ENCODE assay signal across 8 cellular contexts in the genomic region with DNA sequence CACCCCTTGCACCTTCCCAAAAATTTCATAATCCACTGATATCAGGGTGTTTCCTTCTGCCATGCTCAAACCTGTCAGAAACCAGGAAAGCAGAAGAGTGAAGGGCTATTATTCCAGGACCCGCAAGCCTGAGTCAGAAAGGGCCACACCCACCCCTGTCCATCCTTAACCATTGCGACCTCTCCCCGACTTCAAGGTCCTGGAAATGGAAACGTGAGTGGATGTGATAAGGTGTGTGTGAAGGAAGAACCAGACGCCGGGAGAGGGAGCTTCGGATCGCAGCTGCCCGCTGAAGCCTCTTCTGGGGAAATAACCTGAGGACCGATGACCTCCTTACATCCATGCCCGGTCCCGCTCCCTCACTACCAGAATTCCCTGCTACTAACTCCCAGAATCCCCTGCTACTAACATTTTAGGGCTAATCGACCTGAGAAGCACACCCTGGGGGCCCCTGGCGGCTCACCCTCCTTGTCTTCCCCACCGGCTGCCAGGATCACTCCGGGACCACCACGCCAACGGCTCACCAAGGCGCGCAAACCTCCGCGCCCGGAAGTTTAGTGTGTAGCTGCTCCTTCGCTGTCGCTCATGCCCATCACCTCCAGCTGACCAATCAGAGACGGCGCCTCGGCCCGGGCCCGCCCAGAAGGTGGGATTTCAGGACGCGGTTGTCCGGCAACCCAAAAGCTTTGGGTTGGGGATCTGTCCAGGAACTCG.
DNase-seq lines count a peak whose midpoint lies in the region; ATAC-seq and TF ChIP-seq lines count a peak whose summit lies in the region.

A gene (minus strand): TSS at position 534 of the 714 bp plus-strand sequence. CDS start 471 bp downstream, at position 63.

- H3K36me3 Mint-ChIP-seq in central memory CD8-positive, alpha-beta T cell (ENCODE audit: insufficient read depth), result peaks cover 11% of the 10 kb centered on the region

- peak within 1 kb of the TSS; percentile 99 for H3K27ac Mint-ChIP-seq in central memory CD8-positive, alpha-beta T cell (ENCODE audit: low read depth)

- H3K9me3 Mint-ChIP-seq in central memory CD8-positive, alpha-beta T cell, result no peaks in the 10 kb centered on the region

- DNase-seq in AG10803 (ENCODE audit: low read depth), result peak; percentile 84
- peak; percentile 93 to 94 for DNase-seq in NCI-H446 (lab: John Stamatoyannopoulos, UW)
- peak; percentile 82 for DNase-seq in activated CD4-positive, CD25-positive, alpha-beta regulatory T cell treated with anti-CD3 and anti-CD28 coated beads, Interleukin-2, amount 50 U/mL, for 16 hours (ENCODE audit: low read depth, low spot score)
- peak; percentile 85 for DNase-seq in central memory CD8-positive, alpha-beta T cell (ENCODE audit: low spot score in 2 of 2)
- DNase-seq in iris pigment epithelial cell (ENCODE audit: low read depth), result peak; percentile 84
- DNase-seq in stimulated activated CD4-positive, alpha-beta T cell treated with anti-CD3 and anti-CD28 coated beads, Interleukin-15, amount 100 ng/mL, for 1 hour (ENCODE audit: low read depth in 1 of 2, low spot score in 1 of 2), result peak; percentile 77 to 88

- no peaks in the 10 kb centered on the region for H3K27me3 Mint-ChIP-seq in central memory CD8-positive, alpha-beta T cell

- peaks cover 23% of the 10 kb centered on the region for H3K4me1 Mint-ChIP-seq in central memory CD8-positive, alpha-beta T cell

- ATAC-seq in GM19043 (IDR thresholded peaks at IDR 0.05; ENCODE audit: low read depth, unreplicated experiment), result peak; percentile 99
- ATAC-seq in HG03354 (IDR thresholded peaks at IDR 0.05; ENCODE audit: poor library complexity, severe bottlenecking, unreplicated experiment), result peak; percentile 98
- peak; percentile 99 for ATAC-seq in central memory CD8-positive, alpha-beta T cell (replicated peaks; ENCODE audit: extremely low read depth, poor library complexity, severe bottlenecking)

- H3K4me3 Mint-ChIP-seq in central memory CD8-positive, alpha-beta T cell, result peak within 1 kb of the TSS; percentile 99

- H3K4me3 ChIP-seq in AG10803 (ENCODE audit: low read length), result peak within 1 kb of the TSS; percentile 93

- TF ChIP-seq CTCF in AG10803 (conservative IDR thresholded peaks at IDR 0.05; ENCODE audit: low read length), result no peak

Comparison
In these comparisons a context has a peak if more than half of its experiments do, and no peak if none do; other contexts are left out.
1. Peak in every context shown above with its lines: DNase-seq, ATAC-seq and H3K4me3 ChIP-seq.